Comparison of ENCODE assay signal across 1 cellular context in genomic region chr10:116382290-116382689, GRCh38.
TF ChIP-seq lines count a peak whose summit lies in the region.

No MANE protein-coding gene starts in this region.

TF ChIP-seq in HepG2, 621 proteins besides CTCF, POLR2A, EP300 and RAD21:
- TF ChIP-seq CHD2 (IDR thresholded peaks at IDR 0.05; ENCODE audit: low read depth, low read length) (no peak), SNRNP70 (IDR thresholded peaks at IDR 0.05; ENCODE audit: low read depth, low read length) (no peak), YY1 (IDR thresholded peaks at IDR 0.05; ENCODE audit: insufficient read depth, insufficient replicate concordance, low read depth, low read length) (no peak), ZNF331 (CRISPR knock-in tag; IDR thresholded peaks at IDR 0.05) (no peak)
